Comparison of ENCODE assay signal across 2 cellular contexts in the genomic region with DNA sequence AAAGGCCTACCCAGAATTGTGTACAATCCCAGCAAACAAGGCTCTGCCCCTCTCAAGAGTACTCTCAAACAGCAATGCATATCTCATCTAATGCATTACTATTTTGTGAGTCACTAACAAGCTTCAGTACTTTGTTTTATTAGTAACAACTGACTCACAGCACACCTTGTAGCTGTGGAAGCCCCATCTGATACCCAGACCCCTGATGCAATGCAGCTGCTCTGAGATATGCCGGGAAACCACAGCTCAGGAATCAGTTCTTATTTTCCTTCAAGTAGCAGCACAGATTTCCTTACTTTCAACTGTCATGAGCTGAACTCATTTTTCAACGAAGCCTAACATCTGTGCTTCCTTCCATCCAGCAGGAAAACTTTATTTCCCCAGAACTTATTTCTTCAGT.
TF ChIP-seq lines count a peak whose summit lies in the region.

No MANE protein-coding gene starts in this region.

TF ChIP-seq in HCT116, 20 proteins besides CTCF, POLR2A, EP300 and RAD21 (continued from another document):
- TF ChIP-seq, protein P1, sequence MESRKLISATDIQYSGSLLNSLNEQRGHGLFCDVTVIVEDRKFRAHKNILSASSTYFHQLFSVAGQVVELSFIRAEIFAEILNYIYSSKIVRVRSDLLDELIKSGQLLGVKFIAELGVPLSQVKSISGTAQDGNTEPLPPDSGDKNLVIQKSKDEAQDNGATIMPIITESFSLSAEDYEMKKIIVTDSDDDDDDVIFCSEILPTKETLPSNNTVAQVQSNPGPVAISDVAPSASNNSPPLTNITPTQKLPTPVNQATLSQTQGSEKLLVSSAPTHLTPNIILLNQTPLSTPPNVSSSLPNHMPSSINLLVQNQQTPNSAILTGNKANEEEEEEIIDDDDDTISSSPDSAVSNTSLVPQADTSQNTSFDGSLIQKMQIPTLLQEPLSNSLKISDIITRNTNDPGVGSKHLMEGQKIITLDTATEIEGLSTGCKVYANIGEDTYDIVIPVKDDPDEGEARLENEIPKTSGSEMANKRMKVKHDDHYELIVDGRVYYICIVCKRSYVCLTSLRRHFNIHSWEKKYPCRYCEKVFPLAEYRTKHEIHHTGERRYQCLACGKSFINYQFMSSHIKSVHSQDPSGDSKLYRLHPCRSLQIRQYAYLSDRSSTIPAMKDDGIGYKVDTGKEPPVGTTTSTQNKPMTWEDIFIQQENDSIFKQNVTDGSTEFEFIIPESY (IDR thresholded peaks at IDR 0.05; ENCODE audit: extremely low read depth, insufficient replicate concordance, low read length) = no peak
- TF ChIP-seq SRF (IDR thresholded peaks at IDR 0.05; ENCODE audit: low read depth) (no peak), TCF7L2 (IDR thresholded peaks at IDR 0.05; ENCODE audit: borderline replicate concordance, extremely low read depth, insufficient read depth, insufficient read length) (no peak), YY1 (IDR thresholded peaks at IDR 0.05; ENCODE audit: extremely low read depth, insufficient replicate concordance, low read depth, low read length) (peak; percentile 18)

TF ChIP-seq in WTC11, 78 proteins besides CTCF, POLR2A, EP300 and RAD21:
- TF ChIP-seq, protein P2, sequence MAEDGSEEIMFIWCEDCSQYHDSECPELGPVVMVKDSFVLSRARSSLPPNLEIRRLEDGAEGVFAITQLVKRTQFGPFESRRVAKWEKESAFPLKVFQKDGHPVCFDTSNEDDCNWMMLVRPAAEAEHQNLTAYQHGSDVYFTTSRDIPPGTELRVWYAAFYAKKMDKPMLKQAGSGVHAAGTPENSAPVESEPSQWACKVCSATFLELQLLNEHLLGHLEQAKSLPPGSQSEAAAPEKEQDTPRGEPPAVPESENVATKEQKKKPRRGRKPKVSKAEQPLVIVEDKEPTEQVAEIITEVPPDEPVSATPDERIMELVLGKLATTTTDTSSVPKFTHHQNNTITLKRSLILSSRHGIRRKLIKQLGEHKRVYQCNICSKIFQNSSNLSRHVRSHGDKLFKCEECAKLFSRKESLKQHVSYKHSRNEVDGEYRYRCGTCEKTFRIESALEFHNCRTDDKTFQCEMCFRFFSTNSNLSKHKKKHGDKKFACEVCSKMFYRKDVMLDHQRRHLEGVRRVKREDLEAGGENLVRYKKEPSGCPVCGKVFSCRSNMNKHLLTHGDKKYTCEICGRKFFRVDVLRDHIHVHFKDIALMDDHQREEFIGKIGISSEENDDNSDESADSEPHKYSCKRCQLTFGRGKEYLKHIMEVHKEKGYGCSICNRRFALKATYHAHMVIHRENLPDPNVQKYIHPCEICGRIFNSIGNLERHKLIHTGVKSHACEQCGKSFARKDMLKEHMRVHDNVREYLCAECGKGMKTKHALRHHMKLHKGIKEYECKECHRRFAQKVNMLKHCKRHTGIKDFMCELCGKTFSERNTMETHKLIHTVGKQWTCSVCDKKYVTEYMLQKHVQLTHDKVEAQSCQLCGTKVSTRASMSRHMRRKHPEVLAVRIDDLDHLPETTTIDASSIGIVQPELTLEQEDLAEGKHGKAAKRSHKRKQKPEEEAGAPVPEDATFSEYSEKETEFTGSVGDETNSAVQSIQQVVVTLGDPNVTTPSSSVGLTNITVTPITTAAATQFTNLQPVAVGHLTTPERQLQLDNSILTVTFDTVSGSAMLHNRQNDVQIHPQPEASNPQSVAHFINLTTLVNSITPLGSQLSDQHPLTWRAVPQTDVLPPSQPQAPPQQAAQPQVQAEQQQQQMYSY (CRISPR knock-in tag; IDR thresholded peaks at IDR 0.05) = no peak
- TF ChIP-seq, protein P3, sequence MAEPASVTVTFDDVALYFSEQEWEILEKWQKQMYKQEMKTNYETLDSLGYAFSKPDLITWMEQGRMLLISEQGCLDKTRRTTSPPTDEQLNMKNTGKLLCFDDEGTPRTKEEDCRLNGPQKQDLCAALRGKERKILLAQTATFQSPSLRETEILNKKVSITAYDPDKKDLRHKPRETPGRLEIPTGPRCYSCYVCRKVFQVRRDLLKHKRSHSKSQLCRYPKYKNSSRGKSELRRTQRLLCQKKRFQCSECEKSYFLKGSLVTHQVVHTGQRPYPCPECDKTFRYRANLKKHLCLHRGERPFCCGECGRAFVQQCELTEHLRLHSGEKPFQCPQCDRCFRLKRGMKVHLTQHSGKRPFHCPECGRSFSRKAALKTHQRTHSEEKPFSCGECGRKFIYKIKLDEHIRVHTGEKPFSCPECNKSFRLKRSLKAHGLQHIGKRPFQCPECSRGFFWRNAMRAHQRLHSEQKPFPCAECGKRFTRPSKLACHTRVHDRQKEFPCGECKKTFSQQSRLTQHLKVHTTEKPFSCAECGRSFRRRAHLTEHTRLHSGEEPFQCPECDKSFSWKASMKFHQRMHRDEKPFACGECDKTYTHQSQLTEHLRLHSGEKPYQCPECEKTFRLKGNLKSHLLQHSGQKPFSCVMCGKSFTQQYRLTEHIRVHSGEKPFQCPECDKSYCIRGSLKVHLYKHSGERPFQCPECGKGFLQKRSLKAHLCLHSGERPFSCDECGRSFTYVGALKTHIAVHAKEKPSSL (CRISPR knock-in tag; conservative IDR thresholded peaks at IDR 0.05) = no peak
- TF ChIP-seq GABPB1 (CRISPR knock-in tag; IDR thresholded peaks at IDR 0.05) = peak; percentile 70; the same call in 1 of the 2 replicates
- no peak for TF ChIP-seq ZNF396 (CRISPR knock-in tag; IDR thresholded peaks at IDR 0.05; ENCODE audit: borderline replicate concordance)
